19 cellular contexts compared by ENCODE assay signal in the genomic region with DNA sequence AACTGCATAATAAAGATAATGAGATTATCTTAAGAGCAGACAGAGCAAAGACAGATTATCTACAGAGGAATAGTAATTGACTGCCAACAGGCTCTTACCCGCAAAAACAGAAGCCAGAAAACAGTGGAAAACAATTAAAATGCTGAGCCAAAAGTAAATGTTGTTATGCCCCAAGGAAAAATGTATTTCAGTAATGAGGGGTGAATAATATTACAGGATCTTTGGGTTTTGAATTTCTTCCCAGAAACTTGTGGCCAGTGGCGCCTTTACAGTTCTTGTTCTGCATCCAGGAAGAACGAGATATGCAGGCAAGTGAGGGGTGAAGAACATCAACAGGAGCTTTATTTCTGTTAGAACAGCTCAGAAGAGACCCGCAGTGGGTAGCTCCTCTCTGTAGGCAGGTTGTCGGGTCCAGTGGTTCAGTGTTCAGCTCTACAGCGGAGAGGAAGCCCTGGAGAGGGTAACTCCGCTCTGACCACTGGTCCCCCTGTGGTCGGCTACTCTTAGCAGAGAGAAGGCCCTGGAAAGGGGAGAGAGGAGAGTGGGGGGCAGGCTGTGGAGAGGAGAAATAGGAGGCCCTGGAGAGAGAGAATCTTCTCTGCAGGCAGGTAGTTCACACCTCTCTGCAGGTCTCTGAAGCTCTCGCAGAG. TPM values are rescaled to one million over a fixed set of nuclear protein-coding genes. Genes with fewer than 3 reads are reported as not detected.
DNase-seq lines count a peak whose midpoint lies in the region; ATAC-seq and TF ChIP-seq lines count a peak whose summit lies in the region.
"Had no signal": no experiment of that assay in that cellular context is flagged by ENCODE, and none has a peak within 500 bp of the region (broad histone marks: within the 10 kb centered on the region; RNA-seq: fewer than 3 reads in every experiment).

No MANE protein-coding gene starts in this region.

- CTCF ChIA-PET in activated CD8-positive, alpha-beta T cell treated with anti-CD3 and anti-CD28 coated beads for 36 hours (lab: Charles Lee), result interaction anchor here (1.0 to 1.8 kb wide), 2 partner anchors 9 to 46 kb away, joined by 3 to 4 read pairs; no protein-coding TSS in a partner anchor

- H3K9me3 Mint-ChIP-seq in activated CD8-positive, alpha-beta T cell treated with anti-CD3 and anti-CD28 coated beads for 36 hours, result no peaks in the 10 kb centered on the region
- H3K9me3 Mint-ChIP-seq: activated CD4-positive, alpha-beta memory T cell treated with anti-CD3 and anti-CD28 coated beads for 36 hours; effector memory CD8-positive, alpha-beta T cell; stimulated activated naive CD8-positive, alpha-beta T cell treated with anti-CD3 and anti-CD28 coated beads, Interleukin-15, Interleukin-2, amounts not matched to agents 100 ng/mL and 50 ng/mL, for 24 hours had no signal

- no peaks in the 10 kb centered on the region for H3K9me3 ChIP-seq in cardiac muscle cell (ENCODE audit: low read depth)
- no peaks in the 10 kb centered on the region for H3K9me3 ChIP-seq in left ventricle myocardium inferior (replicated peaks)
- H3K9me3 ChIP-seq in upper lobe of right lung, result no peaks in the 10 kb centered on the region
- H3K9me3 ChIP-seq: HAP-1, mucosa of descending colon had no signal

- no peak overlapping the region for H3K4me3 ChIP-seq in cardiac muscle cell
- H3K4me3 ChIP-seq in left ventricle myocardium inferior, result no peak overlapping the region
- no peak overlapping the region for H3K4me3 ChIP-seq in upper lobe of right lung
- H3K4me3 ChIP-seq: HAP-1, mucosa of descending colon had no signal

- H3K4me1 Mint-ChIP-seq in activated CD8-positive, alpha-beta T cell treated with anti-CD3 and anti-CD28 coated beads for 36 hours (ENCODE audit: low read depth), result peaks cover 9% of the 10 kb centered on the region

- no peak overlapping the region for H3K4me3 Mint-ChIP-seq in activated CD8-positive, alpha-beta T cell treated with anti-CD3 and anti-CD28 coated beads for 36 hours
- H3K4me3 Mint-ChIP-seq: activated CD4-positive, alpha-beta memory T cell treated with anti-CD3 and anti-CD28 coated beads for 36 hours; effector memory CD8-positive, alpha-beta T cell; stimulated activated naive CD8-positive, alpha-beta T cell treated with anti-CD3 and anti-CD28 coated beads, Interleukin-15, Interleukin-2, amounts not matched to agents 100 ng/mL and 50 ng/mL, for 24 hours had no signal

- H3K27me3 Mint-ChIP-seq in activated CD8-positive, alpha-beta T cell treated with anti-CD3 and anti-CD28 coated beads for 36 hours, result peaks cover 4% of the 10 kb centered on the region

- H3K36me3 Mint-ChIP-seq in activated CD8-positive, alpha-beta T cell treated with anti-CD3 and anti-CD28 coated beads for 36 hours (ENCODE audit: low read depth), result no peaks in the 10 kb centered on the region
- H3K36me3 Mint-ChIP-seq: activated CD4-positive, alpha-beta memory T cell treated with anti-CD3 and anti-CD28 coated beads for 36 hours had no signal

- DNase-seq in cardiac muscle cell (ENCODE audit: low read depth in 1 of 2, low spot score in 1 of 2) (peak in 1 of 2 donors; percentile 35), left ventricle myocardium inferior (no peak), fibroblast of peridontal ligament (ENCODE audit: extremely low read depth) (peak; percentile 10), upper lobe of right lung (no peak), SW480 (ENCODE audit: low spot score) (no peak)
- no peak for DNase-seq in activated CD8-positive, alpha-beta T cell treated with anti-CD3 and anti-CD28 coated beads for 36 hours
- DNase-seq: activated CD4-positive, alpha-beta memory T cell treated with anti-CD3 and anti-CD28 coated beads for 36 hours; activated naive CD4-positive, alpha-beta T cell; amniotic stem cell; effector memory CD8-positive, alpha-beta T cell; GF-D8; head of caudate nucleus; mucosa of descending colon; NCI-H1436 treated with DMSO at 0.1 percent for 48 hours; RPMI8226 had no signal

- H3K27ac ChIP-seq in cardiac muscle cell (peak overlapping the region; percentile 98), left ventricle myocardium inferior (replicated peaks) (no peak overlapping the region), upper lobe of right lung (no peak overlapping the region)

- H3K27me3 ChIP-seq in cardiac muscle cell (no peaks in the 10 kb centered on the region), left ventricle myocardium inferior (ENCODE audit: low read depth) (peaks cover 10% of the 10 kb centered on the region), upper lobe of right lung (no peaks in the 10 kb centered on the region)

- ATAC-seq in SK-N-SH treated with all-trans-retinoic acid at 6 μM for 48 hours (no peak; the same call in 2 of the 3 replicates), upper lobe of right lung (peak; percentile 22), HG02938 (IDR thresholded peaks at IDR 0.05; ENCODE audit: unreplicated experiment) (no peak)
- ATAC-seq in activated CD8-positive, alpha-beta T cell treated with anti-CD3 and anti-CD28 coated beads for 36 hours, result no peak
- ATAC-seq: effector memory CD8-positive, alpha-beta T cell; mucosa of descending colon had no signal

- TF ChIP-seq CTCF in cardiac muscle cell (IDR thresholded peaks at IDR 0.05; ENCODE audit: low read depth, low read length) (no peak), left ventricle myocardium inferior (IDR thresholded peaks at IDR 0.05; ENCODE audit: borderline replicate concordance) (no peak), upper lobe of right lung (IDR thresholded peaks at IDR 0.05) (no peak)
- no peak for TF ChIP-seq CTCF in activated CD8-positive, alpha-beta T cell treated with anti-CD3 and anti-CD28 coated beads for 36 hours (IDR thresholded peaks at IDR 0.05)

- POLR2A ChIA-PET in activated CD8-positive, alpha-beta T cell treated with anti-CD3 and anti-CD28 coated beads for 36 hours (lab: Charles Lee), result no interaction called here

- H3K4me1 ChIP-seq in cardiac muscle cell (ENCODE audit: low read depth) (peaks cover 42% of the 10 kb centered on the region), left ventricle myocardium inferior (peaks cover 12% of the 10 kb centered on the region), upper lobe of right lung (no peaks in the 10 kb centered on the region)

- H3K36me3 ChIP-seq in cardiac muscle cell, result no peaks in the 10 kb centered on the region
- H3K36me3 ChIP-seq in left ventricle myocardium inferior, result no peaks in the 10 kb centered on the region
- no peaks in the 10 kb centered on the region for H3K36me3 ChIP-seq in upper lobe of right lung
- H3K36me3 ChIP-seq: HAP-1 had no signal

- intact Hi-C loops in left ventricle myocardium inferior (cut with micrococcal nuclease) (no loop called here), upper lobe of right lung (cut with DNase I) (no loop called here)
- intact Hi-C loops in activated CD8-positive, alpha-beta T cell treated with anti-CD3 and anti-CD28 coated beads for 36 hours (cut with micrococcal nuclease), result no loop called here

- no peak overlapping the region for H3K27ac Mint-ChIP-seq in activated CD8-positive, alpha-beta T cell treated with anti-CD3 and anti-CD28 coated beads for 36 hours
- H3K27ac Mint-ChIP-seq: activated CD4-positive, alpha-beta memory T cell treated with anti-CD3 and anti-CD28 coated beads for 36 hours; effector memory CD8-positive, alpha-beta T cell; stimulated activated naive CD8-positive, alpha-beta T cell treated with anti-CD3 and anti-CD28 coated beads, Interleukin-15, Interleukin-2, amounts not matched to agents 100 ng/mL and 50 ng/mL, for 24 hours had no signal

TF ChIP-seq in SK-N-SH treated with all-trans-retinoic acid at 6 μM for 48 hours, 23 proteins besides CTCF, POLR2A, EP300 and RAD21:
- peak; percentile 60; the same call in 1 of the 2 replicates for TF ChIP-seq TCF4 (CRISPR knock-in tag; IDR thresholded peaks at IDR 0.05; ENCODE audit: borderline replicate concordance)
- TF ChIP-seq OSR1 (CRISPR knock-in tag; IDR thresholded peaks at IDR 0.05), result no peak
- TF ChIP-seq ISL1 (CRISPR knock-in tag; IDR thresholded peaks at IDR 0.05), result peak; percentile 79
- TF ChIP-seq, protein P1, sequence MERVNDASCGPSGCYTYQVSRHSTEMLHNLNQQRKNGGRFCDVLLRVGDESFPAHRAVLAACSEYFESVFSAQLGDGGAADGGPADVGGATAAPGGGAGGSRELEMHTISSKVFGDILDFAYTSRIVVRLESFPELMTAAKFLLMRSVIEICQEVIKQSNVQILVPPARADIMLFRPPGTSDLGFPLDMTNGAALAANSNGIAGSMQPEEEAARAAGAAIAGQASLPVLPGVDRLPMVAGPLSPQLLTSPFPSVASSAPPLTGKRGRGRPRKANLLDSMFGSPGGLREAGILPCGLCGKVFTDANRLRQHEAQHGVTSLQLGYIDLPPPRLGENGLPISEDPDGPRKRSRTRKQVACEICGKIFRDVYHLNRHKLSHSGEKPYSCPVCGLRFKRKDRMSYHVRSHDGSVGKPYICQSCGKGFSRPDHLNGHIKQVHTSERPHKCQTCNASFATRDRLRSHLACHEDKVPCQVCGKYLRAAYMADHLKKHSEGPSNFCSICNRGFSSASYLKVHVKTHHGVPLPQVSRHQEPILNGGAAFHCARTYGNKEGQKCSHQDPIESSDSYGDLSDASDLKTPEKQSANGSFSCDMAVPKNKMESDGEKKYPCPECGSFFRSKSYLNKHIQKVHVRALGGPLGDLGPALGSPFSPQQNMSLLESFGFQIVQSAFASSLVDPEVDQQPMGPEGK (CRISPR knock-in tag; IDR thresholded peaks at IDR 0.05; ENCODE audit: borderline replicate concordance), result no peak
- TF ChIP-seq ZNF70 (CRISPR knock-in tag; IDR thresholded peaks at IDR 0.05), result no peak
- TF ChIP-seq GLIS3 (CRISPR knock-in tag; IDR thresholded peaks at IDR 0.05), result no peak
- no peak for TF ChIP-seq CSDC2 (CRISPR knock-in tag; IDR thresholded peaks at IDR 0.05)
- TF ChIP-seq, protein P2, sequence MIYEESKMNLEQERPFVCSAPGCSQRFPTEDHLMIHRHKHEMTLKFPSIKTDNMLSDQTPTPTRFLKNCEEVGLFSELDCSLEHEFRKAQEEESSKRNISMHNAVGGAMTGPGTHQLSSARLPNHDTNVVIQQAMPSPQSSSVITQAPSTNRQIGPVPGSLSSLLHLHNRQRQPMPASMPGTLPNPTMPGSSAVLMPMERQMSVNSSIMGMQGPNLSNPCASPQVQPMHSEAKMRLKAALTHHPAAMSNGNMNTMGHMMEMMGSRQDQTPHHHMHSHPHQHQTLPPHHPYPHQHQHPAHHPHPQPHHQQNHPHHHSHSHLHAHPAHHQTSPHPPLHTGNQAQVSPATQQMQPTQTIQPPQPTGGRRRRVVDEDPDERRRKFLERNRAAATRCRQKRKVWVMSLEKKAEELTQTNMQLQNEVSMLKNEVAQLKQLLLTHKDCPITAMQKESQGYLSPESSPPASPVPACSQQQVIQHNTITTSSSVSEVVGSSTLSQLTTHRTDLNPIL (CRISPR knock-in tag; IDR thresholded peaks at IDR 0.05; ENCODE audit: low read depth), result no peak

RNA-seq across cellular contexts. Expression of a gene that starts 51.8 kb away (rescaled TPM):
- total RNA-seq in cardiac muscle cell (246 and 343 TPM in 2 replicates), left ventricle myocardium inferior (18.7 TPM), upper lobe of right lung (64.8 TPM)
- 475 and 620 TPM in 2 replicates for polyA plus RNA-seq in cardiac muscle cell
- 10 to 100 TPM; 18.2 to 20.5 TPM for total RNA-seq in activated CD8-positive, alpha-beta T cell treated with anti-CD3 and anti-CD28 coated beads for 36 hours
